ENCODE assay signal across 1 cellular context in the genomic region with DNA sequence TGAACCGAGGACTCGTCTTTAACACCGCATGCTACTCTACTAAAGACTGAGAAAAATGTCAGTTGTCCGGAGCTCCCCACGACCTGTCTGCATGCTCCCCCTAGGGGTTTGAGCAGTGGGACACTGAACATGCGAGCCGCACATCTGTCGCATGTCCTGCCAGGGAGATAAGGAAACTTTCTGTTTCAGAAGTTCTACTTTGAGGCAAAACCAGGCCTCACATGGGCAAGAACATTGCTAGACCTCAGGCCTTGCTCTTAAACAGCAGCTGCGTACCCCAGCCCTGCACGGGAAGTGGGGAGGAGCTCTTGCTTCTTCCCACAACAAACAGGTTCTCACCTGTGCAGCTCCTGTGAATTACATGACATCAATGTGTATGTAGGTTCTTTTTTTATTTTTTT.
TF ChIP-seq lines count a peak whose summit lies in the region.

No MANE protein-coding gene starts in this region.

TF ChIP-seq in GM12878, 131 proteins besides CTCF, POLR2A, EP300 and RAD21 (continued from another document):
- TF ChIP-seq, protein P1, sequence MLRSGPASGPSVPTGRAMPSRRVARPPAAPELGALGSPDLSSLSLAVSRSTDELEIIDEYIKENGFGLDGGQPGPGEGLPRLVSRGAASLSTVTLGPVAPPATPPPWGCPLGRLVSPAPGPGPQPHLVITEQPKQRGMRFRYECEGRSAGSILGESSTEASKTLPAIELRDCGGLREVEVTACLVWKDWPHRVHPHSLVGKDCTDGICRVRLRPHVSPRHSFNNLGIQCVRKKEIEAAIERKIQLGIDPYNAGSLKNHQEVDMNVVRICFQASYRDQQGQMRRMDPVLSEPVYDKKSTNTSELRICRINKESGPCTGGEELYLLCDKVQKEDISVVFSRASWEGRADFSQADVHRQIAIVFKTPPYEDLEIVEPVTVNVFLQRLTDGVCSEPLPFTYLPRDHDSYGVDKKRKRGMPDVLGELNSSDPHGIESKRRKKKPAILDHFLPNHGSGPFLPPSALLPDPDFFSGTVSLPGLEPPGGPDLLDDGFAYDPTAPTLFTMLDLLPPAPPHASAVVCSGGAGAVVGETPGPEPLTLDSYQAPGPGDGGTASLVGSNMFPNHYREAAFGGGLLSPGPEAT (IDR thresholded peaks at IDR 0.05; ENCODE audit: low read depth), result peak; percentile 74; the same call in 1 of the 2 replicates
- TF ChIP-seq NR2C1 (IDR thresholded peaks at IDR 0.05) (no peak), CBX3 (IDR thresholded peaks at IDR 0.05; ENCODE audit: borderline replicate concordance, low read depth) (no peak), NFYA (IDR thresholded peaks at IDR 0.05; ENCODE audit: borderline replicate concordance, low read depth, low read length) (no peak), HDAC2 (IDR thresholded peaks at IDR 0.05) (no peak), HCFC1 (IDR thresholded peaks at IDR 0.05; ENCODE audit: low read length) (no peak), SUZ12 (IDR thresholded peaks at IDR 0.05; ENCODE audit: unreplicated experiment) (no peak), BRCA1 (IDR thresholded peaks at IDR 0.05; ENCODE audit: low read depth, low read length) (no peak), NFXL1 (IDR thresholded peaks at IDR 0.05; ENCODE audit: borderline replicate concordance) (no peak), ATF7 (IDR thresholded peaks at IDR 0.05; ENCODE audit: low read depth) (peak; percentile 85), NRF1 (conservative IDR thresholded peaks at IDR 0.05; ENCODE audit: low read depth, low read length) (no peak), E2F8 (IDR thresholded peaks at IDR 0.05; ENCODE audit: low read depth, partially characterized antibody) (no peak), BMI1 (IDR thresholded peaks at IDR 0.05; ENCODE audit: borderline replicate concordance) (no peak), TBL1XR1 (IDR thresholded peaks at IDR 0.05; ENCODE audit: low read depth, low read length) (peak; percentile 58; the same call in 1 of the 2 replicates), SREBF2 (IDR thresholded peaks at IDR 0.05; ENCODE audit: low read length) (no peak), RB1 (IDR thresholded peaks at IDR 0.05; ENCODE audit: borderline replicate concordance) (peak; percentile 87; the same call in 1 of the 2 replicates), FOXM1 (IDR thresholded peaks at IDR 0.05; ENCODE audit: low read depth, low read length) (no peak), MLLT1 (IDR thresholded peaks at IDR 0.05) (no peak)
- TF ChIP-seq, protein P2, sequence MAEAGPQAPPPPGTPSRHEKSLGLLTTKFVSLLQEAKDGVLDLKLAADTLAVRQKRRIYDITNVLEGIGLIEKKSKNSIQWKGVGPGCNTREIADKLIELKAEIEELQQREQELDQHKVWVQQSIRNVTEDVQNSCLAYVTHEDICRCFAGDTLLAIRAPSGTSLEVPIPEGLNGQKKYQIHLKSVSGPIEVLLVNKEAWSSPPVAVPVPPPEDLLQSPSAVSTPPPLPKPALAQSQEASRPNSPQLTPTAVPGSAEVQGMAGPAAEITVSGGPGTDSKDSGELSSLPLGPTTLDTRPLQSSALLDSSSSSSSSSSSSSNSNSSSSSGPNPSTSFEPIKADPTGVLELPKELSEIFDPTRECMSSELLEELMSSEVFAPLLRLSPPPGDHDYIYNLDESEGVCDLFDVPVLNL (IDR thresholded peaks at IDR 0.05; ENCODE audit: low read depth, low read length), result no peak
TF ChIP-seq in GM12878: peak in this region for 41.
